Comparison of ENCODE assay signal across 2 cellular contexts in the genomic region with DNA sequence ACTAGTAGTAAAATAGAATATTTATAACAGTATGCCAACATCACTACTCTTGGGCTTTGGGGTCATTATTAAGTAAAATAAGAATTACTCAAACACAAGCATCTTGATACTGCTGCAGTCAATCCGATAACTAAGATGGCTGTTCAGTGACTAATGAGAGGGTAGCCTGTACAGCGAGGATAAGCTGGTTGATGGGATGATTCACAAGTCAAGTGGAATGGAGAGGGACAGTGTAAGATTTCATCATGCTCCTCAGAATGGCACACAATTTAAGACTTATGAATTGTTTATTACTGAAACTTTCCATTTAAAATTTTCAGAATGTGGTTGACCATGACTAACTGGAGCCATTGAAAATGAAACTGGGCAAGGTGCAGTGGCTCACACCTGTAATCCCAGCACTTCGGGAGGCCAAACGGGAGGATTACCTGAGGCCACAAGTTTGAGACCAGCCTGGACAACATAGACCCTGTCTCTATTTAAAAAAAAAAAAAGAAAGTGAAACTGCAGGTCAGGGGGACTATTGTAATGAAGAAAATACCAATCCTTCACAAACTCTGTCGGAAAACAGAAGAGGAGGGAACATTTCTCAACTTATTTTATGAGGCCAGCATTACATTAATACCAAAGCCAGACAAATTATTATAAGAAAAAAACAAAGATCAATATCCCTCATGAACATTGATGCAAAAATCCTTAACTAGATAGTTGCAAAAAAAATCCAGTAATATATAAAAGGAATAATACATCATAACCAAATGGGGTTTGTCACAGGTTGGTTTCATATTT.
TF ChIP-seq lines count a peak whose summit lies in the region.

No MANE protein-coding gene starts in this region.

TF ChIP-seq in HEK293, 187 proteins besides CTCF, POLR2A, EP300 and RAD21 (continued from another document):
- TF ChIP-seq, protein P1, sequence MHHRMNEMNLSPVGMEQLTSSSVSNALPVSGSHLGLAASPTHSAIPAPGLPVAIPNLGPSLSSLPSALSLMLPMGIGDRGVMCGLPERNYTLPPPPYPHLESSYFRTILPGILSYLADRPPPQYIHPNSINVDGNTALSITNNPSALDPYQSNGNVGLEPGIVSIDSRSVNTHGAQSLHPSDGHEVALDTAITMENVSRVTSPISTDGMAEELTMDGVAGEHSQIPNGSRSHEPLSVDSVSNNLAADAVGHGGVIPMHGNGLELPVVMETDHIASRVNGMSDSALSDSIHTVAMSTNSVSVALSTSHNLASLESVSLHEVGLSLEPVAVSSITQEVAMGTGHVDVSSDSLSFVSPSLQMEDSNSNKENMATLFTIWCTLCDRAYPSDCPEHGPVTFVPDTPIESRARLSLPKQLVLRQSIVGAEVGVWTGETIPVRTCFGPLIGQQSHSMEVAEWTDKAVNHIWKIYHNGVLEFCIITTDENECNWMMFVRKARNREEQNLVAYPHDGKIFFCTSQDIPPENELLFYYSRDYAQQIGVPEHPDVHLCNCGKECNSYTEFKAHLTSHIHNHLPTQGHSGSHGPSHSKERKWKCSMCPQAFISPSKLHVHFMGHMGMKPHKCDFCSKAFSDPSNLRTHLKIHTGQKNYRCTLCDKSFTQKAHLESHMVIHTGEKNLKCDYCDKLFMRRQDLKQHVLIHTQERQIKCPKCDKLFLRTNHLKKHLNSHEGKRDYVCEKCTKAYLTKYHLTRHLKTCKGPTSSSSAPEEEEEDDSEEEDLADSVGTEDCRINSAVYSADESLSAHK (tag by site-specific recombination; IDR thresholded peaks at IDR 0.05) = no peak
- TF ChIP-seq ZNF530 (tag by site-specific recombination; IDR thresholded peaks at IDR 0.05; ENCODE audit: low read depth) (peak; percentile 72; the same call in 1 of the 2 replicates), ZNF394 (tag by site-specific recombination; IDR thresholded peaks at IDR 0.05; ENCODE audit: borderline replicate concordance) (peak; percentile 56), SP7 (tag by site-specific recombination; IDR thresholded peaks at IDR 0.05) (0 out of 2 replicates have a peak, but pooled peaks have one; percentile 15), ZEB2 (tag by site-specific recombination; IDR thresholded peaks at IDR 0.05) (no peak)
TF ChIP-seq in HEK293: peak in this region for 4.

TF ChIP-seq in SK-N-SH, 30 proteins besides CTCF, POLR2A, EP300 and RAD21 (continued from another document):
- no peak for TF ChIP-seq TAF1 (IDR thresholded peaks at IDR 0.05; ENCODE audit: borderline replicate concordance, low read depth, low read length)
- no peak for TF ChIP-seq POLR2AphosphoS5 (IDR thresholded peaks at IDR 0.05; ENCODE audit: low read depth, low read length)
- no peak for TF ChIP-seq GATA2 (CRISPR knock-in tag; IDR thresholded peaks at IDR 0.05)
- TF ChIP-seq YY1 (IDR thresholded peaks at IDR 0.05; ENCODE audit: low read depth) = peak; percentile 75; the same call in 1 of the 2 replicates
- TF ChIP-seq GABPA (IDR thresholded peaks at IDR 0.05; ENCODE audit: low read depth) = no peak
- TF ChIP-seq, protein P2, sequence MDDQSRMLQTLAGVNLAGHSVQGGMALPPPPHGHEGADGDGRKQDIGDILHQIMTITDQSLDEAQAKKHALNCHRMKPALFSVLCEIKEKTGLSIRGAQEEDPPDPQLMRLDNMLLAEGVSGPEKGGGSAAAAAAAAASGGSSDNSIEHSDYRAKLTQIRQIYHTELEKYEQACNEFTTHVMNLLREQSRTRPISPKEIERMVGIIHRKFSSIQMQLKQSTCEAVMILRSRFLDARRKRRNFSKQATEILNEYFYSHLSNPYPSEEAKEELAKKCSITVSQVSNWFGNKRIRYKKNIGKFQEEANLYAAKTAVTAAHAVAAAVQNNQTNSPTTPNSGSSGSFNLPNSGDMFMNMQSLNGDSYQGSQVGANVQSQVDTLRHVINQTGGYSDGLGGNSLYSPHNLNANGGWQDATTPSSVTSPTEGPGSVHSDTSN (IDR thresholded peaks at IDR 0.05) = peak; percentile 39; the same call in 1 of the 2 replicates
- TF ChIP-seq, protein P3, sequence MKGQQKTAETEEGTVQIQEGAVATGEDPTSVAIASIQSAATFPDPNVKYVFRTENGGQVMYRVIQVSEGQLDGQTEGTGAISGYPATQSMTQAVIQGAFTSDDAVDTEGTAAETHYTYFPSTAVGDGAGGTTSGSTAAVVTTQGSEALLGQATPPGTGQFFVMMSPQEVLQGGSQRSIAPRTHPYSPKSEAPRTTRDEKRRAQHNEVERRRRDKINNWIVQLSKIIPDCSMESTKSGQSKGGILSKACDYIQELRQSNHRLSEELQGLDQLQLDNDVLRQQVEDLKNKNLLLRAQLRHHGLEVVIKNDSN (IDR thresholded peaks at IDR 0.05; ENCODE audit: borderline replicate concordance, low read depth) = no peak
- no peak for TF ChIP-seq RXRA (IDR thresholded peaks at IDR 0.05; ENCODE audit: borderline replicate concordance, low read depth)
- TF ChIP-seq SIN3A (IDR thresholded peaks at IDR 0.05; ENCODE audit: borderline replicate concordance, low read depth, low read length) = no peak
- TF ChIP-seq RCOR1 (IDR thresholded peaks at IDR 0.05; ENCODE audit: low read length) = no peak
- TF ChIP-seq FOSL2 (IDR thresholded peaks at IDR 0.05; ENCODE audit: borderline replicate concordance, low read depth) = peak; percentile 63
- TF ChIP-seq, protein P4, sequence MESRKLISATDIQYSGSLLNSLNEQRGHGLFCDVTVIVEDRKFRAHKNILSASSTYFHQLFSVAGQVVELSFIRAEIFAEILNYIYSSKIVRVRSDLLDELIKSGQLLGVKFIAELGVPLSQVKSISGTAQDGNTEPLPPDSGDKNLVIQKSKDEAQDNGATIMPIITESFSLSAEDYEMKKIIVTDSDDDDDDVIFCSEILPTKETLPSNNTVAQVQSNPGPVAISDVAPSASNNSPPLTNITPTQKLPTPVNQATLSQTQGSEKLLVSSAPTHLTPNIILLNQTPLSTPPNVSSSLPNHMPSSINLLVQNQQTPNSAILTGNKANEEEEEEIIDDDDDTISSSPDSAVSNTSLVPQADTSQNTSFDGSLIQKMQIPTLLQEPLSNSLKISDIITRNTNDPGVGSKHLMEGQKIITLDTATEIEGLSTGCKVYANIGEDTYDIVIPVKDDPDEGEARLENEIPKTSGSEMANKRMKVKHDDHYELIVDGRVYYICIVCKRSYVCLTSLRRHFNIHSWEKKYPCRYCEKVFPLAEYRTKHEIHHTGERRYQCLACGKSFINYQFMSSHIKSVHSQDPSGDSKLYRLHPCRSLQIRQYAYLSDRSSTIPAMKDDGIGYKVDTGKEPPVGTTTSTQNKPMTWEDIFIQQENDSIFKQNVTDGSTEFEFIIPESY (IDR thresholded peaks at IDR 0.05; ENCODE audit: borderline replicate concordance, low read depth) = no peak
- no peak for TF ChIP-seq TCF12 (IDR thresholded peaks at IDR 0.05)
- TF ChIP-seq TEAD4 (IDR thresholded peaks at IDR 0.05; ENCODE audit: borderline replicate concordance, insufficient read depth) = no peak
- TF ChIP-seq RFX5 (IDR thresholded peaks at IDR 0.05; ENCODE audit: low read length) = no peak
- TF ChIP-seq, protein P5, sequence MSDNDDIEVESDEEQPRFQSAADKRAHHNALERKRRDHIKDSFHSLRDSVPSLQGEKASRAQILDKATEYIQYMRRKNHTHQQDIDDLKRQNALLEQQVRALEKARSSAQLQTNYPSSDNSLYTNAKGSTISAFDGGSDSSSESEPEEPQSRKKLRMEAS (IDR thresholded peaks at IDR 0.05; ENCODE audit: low read depth) = no peak
